ENCODE assay signal across 15 cellular contexts in genomic region chr6:25174678-25175077, GRCh38.
DNase-seq lines count a peak whose midpoint lies in the region; ATAC-seq and TF ChIP-seq lines count a peak whose summit lies in the region.
"Had no signal": no experiment of that assay in that cellular context is flagged by ENCODE, and none has a peak within 500 bp of the region (broad histone marks: within the 10 kb centered on the region; RNA-seq: fewer than 3 reads in every experiment).

No MANE protein-coding gene starts in this region.

- no peak for TF ChIP-seq CTCF in HEK293 (tag by site-specific recombination; IDR thresholded peaks at IDR 0.05)
- TF ChIP-seq CTCF in hepatocyte (IDR thresholded peaks at IDR 0.05; ENCODE audit: poor library complexity): no peak
- no peak for TF ChIP-seq CTCF in spleen (IDR thresholded peaks at IDR 0.05 in 8 of 11, conservative IDR thresholded peaks at IDR 0.05 in 3 of 11)

- peaks cover 2 to 5% (median 4%) of the 10 kb centered on the region in 3 donors for H3K27me3 Mint-ChIP-seq in immature natural killer cell (ENCODE audit: low read depth in 3 of 3)
- H3K27me3 Mint-ChIP-seq: activated CD4-positive, alpha-beta memory T cell treated with anti-CD3 and anti-CD28 coated beads, Interleukin-2, amount 10 ng/mL, durations not matched to agents 7 days and 5 days had no signal

- H3K27me3 ChIP-seq in hepatocyte (no peaks in the 10 kb centered on the region), spleen (replicated peaks in 1 of 7) (no peaks in the 10 kb centered on the region)

- H3K4me1 ChIP-seq in HEK293 (ENCODE audit: control insufficient read depth, insufficient read depth, low read length) (peaks cover 12% of the 10 kb centered on the region), hepatocyte (ENCODE audit: insufficient read depth) (peaks cover 25% of the 10 kb centered on the region), spleen (peaks cover 0 to 62% (median 16%) of the 10 kb centered on the region in 6 donors)
- H3K4me1 ChIP-seq: HAP-1 had no signal

- H3K27ac Mint-ChIP-seq in immature natural killer cell: no peak overlapping the region
- H3K27ac Mint-ChIP-seq: activated CD4-positive, alpha-beta memory T cell treated with anti-CD3 and anti-CD28 coated beads, Interleukin-2, amount 10 ng/mL, durations not matched to agents 7 days and 5 days had no signal

- H4K20me1 ChIP-seq in hepatocyte (ENCODE audit: insufficient read depth, poor library complexity, severe bottlenecking): no peaks in the 10 kb centered on the region

- no peak overlapping the region for H3K4me3 Mint-ChIP-seq in immature natural killer cell
- H3K4me3 Mint-ChIP-seq: activated CD4-positive, alpha-beta memory T cell treated with anti-CD3 and anti-CD28 coated beads, Interleukin-2, amount 10 ng/mL, durations not matched to agents 7 days and 5 days had no signal

- no peaks in the 10 kb centered on the region for H3K9me3 Mint-ChIP-seq in immature natural killer cell
- H3K9me3 Mint-ChIP-seq: activated CD4-positive, alpha-beta memory T cell treated with anti-CD3 and anti-CD28 coated beads, Interleukin-2, amount 10 ng/mL, durations not matched to agents 7 days and 5 days had no signal

- H3K4me2 ChIP-seq in hepatocyte: no peak overlapping the region

- no peak for DNase-seq in SK-N-MC (ENCODE audit: low read depth, low spot score)
- no peak for DNase-seq in hepatocyte (ENCODE audit: low spot score)
- DNase-seq in spleen: no peak
- no peak for DNase-seq in HK-2 (ENCODE audit: unreplicated experiment)
- no peak for DNase-seq in immature natural killer cell
- DNase-seq: activated CD4-positive, alpha-beta memory T cell treated with anti-CD3 and anti-CD28 coated beads, Interleukin-2, amount 10 ng/mL, durations not matched to agents 7 days and 5 days; NCI-H2081 treated with DMSO at 0.1 percent for 48 hours; NCI-H524 treated with DMSO at 0.1 percent for 48 hours; right cardiac atrium; stimulated activated CD4-positive, alpha-beta T cell treated with anti-CD3 and anti-CD28 coated beads, Interleukin-4, amount 100 ng/mL, for 1 hour had no signal

- CTCF ChIA-PET in HEK293 (lab: Yijun Ruan, JAX): interaction anchor here (0.7 to 1.2 kb wide), 3 partner anchors 44 to 283 kb away, joined by 3 to 5 read pairs (median 3); no protein-coding TSS in a partner anchor

- intact Hi-C loops in spleen (cut with DNase I; ENCODE audit: low total_unique reads): no loop called here

- 92% methylated on average over 6 of the region's 6 CpGs for WGBS in hepatocyte (ENCODE audit: low lambda C conversion rate, missing lambda C conversion rate)
- 72 to 90% (median 81%) methylated on average over 6 of the region's 6 CpGs for WGBS in spleen, 5 donors

- no peak overlapping the region for H2AFZ ChIP-seq in hepatocyte

- H3K4me3 ChIP-seq in HEK293 (ENCODE audit: low read depth, low read length) (no peak overlapping the region), SK-N-MC (no peak overlapping the region), hepatocyte (no peak overlapping the region), spleen (no peak overlapping the region)
- H3K4me3 ChIP-seq: coronary artery, HAP-1 had no signal

- no peak for TF ChIP-seq POLR2A in spleen (IDR thresholded peaks at IDR 0.05)

- H3K4me1 Mint-ChIP-seq in immature natural killer cell: peaks cover 5 to 7% of the 10 kb centered on the region in 2 donors

- POLR2A ChIA-PET in HEK293 (lab: Yijun Ruan, JAX): interaction anchor here (0.8 kb wide), 1 partner anchor 19 kb away, joined by 3 read pairs; no protein-coding TSS in a partner anchor

- H3K36me3 Mint-ChIP-seq in immature natural killer cell: no peaks in the 10 kb centered on the region

- ATAC-seq in GM21447 (IDR thresholded peaks at IDR 0.05; ENCODE audit: unreplicated experiment) (no peak), GM21619 (IDR thresholded peaks at IDR 0.05; ENCODE audit: unreplicated experiment) (no peak)

- H3K27ac ChIP-seq in HEK293 (ENCODE audit: extremely low read depth, low read depth, low read length): no peak overlapping the region
- H3K27ac ChIP-seq in SK-N-MC: peak overlapping the region; percentile 66
- peak overlapping the region; percentile 83 for H3K27ac ChIP-seq in hepatocyte
- peak overlapping the region in 6 of 8 donors; percentile 30 to 73 (median 60) for H3K27ac ChIP-seq in spleen

- H3K36me3 ChIP-seq in HEK293 (ENCODE audit: control insufficient read depth in 2 of 2, insufficient read depth in 1 of 2, low read length in 2 of 2) (no peaks in the 10 kb centered on the region), SK-N-MC (ENCODE audit: insufficient read depth, low read length) (no peaks in the 10 kb centered on the region), hepatocyte (replicated peaks; ENCODE audit: insufficient read depth, low read depth) (no peaks in the 10 kb centered on the region), spleen (no peaks in the 10 kb centered on the region)
- H3K36me3 ChIP-seq: HAP-1 had no signal

- H3K79me2 ChIP-seq in hepatocyte: no peaks in the 10 kb centered on the region

- no peaks in the 10 kb centered on the region for H3K9me2 ChIP-seq in hepatocyte (replicated peaks; ENCODE audit: insufficient read depth)

- H3K9ac ChIP-seq in SK-N-MC (ENCODE audit: insufficient read length): no peak overlapping the region

- H3K9me3 ChIP-seq in HEK293 (ENCODE audit: control insufficient read depth, insufficient read depth, low read depth, low read length) (no peaks in the 10 kb centered on the region), SK-N-MC (ENCODE audit: low read depth, low read length) (no peaks in the 10 kb centered on the region), hepatocyte (ENCODE audit: low read depth) (no peaks in the 10 kb centered on the region), spleen (no peaks in the 10 kb centered on the region)
- H3K9me3 ChIP-seq: HAP-1 had no signal

TF ChIP-seq in HEK293, 187 proteins besides CTCF, POLR2A, EP300 and RAD21:
- peak; percentile 28; the same call in 1 of the 2 replicates for TF ChIP-seq EGR2 (tag by site-specific recombination; IDR thresholded peaks at IDR 0.05; ENCODE audit: low read depth)
- TF ChIP-seq ZNF785 (tag by site-specific recombination; IDR thresholded peaks at IDR 0.05): no peak
